In genomic region chr3:127738192-127738840, GRCh38 we compare ENCODE assay signal across 11 cellular contexts.
DNase-seq lines count a peak whose midpoint lies in the region; ATAC-seq and TF ChIP-seq lines count a peak whose summit lies in the region.
"Had no signal": no experiment of that assay in that cellular context is flagged by ENCODE, and none has a peak within 500 bp of the region (broad histone marks: within the 10 kb centered on the region; RNA-seq: fewer than 3 reads in every experiment).

No MANE protein-coding gene starts in this region.

- H3K4me3 ChIP-seq in adipocyte (ENCODE audit: low read length), result no peak overlapping the region
- no peak overlapping the region for H3K4me3 ChIP-seq in stomach
- H3K4me3 ChIP-seq: thoracic aorta had no signal

- ATAC-seq in left ventricle myocardium superior (peak; percentile 46), HG02623 (IDR thresholded peaks at IDR 0.05; ENCODE audit: unreplicated experiment) (no peak)

- DNase-seq in HK-2 (ENCODE audit: unreplicated experiment) (peak; percentile 27), adipocyte (ENCODE audit: low read depth) (no peak), left ventricle myocardium superior (no peak), stomach (peak; percentile 74), NCI-H1436 (lab: John Stamatoyannopoulos, UW) (no peak), NCI-H2171 treated with DMSO at 0.1 percent for 48 hours (lab: John Stamatoyannopoulos, UW) (no peak)
- no peak for DNase-seq in activated CD4-positive, CD25-positive, alpha-beta regulatory T cell treated with anti-CD3 and anti-CD28 coated beads, Interleukin-2, amount 50 U/mL, for 72 hours
- DNase-seq: erythroblast, NCI-H510A had no signal

- peak overlapping the region; percentile 27 for H3K9ac ChIP-seq in adipocyte (ENCODE audit: low read length)

- H3K36me3 ChIP-seq in adipocyte (ENCODE audit: control insufficient read depth, insufficient read depth, low read length, severe bottlenecking) (no peaks in the 10 kb centered on the region), stomach (no peaks in the 10 kb centered on the region)
- H3K36me3 ChIP-seq: thoracic aorta had no signal

- no peak for TF ChIP-seq POLR2A in stomach (IDR thresholded peaks at IDR 0.05)

- intact Hi-C loops in left ventricle myocardium superior (cut with micrococcal nuclease) (no loop called here), stomach (cut with DNase I; ENCODE audit: low total_unique reads) (no loop called here)

- no peak for TF ChIP-seq CTCF in stomach (IDR thresholded peaks at IDR 0.05)

- H3K9me3 ChIP-seq in adipocyte (ENCODE audit: control insufficient read depth, low read length) (no peaks in the 10 kb centered on the region), stomach (no peaks in the 10 kb centered on the region)
- H3K9me3 ChIP-seq: thoracic aorta had no signal

- H3K4me1 ChIP-seq in adipocyte (ENCODE audit: control insufficient read depth, insufficient read depth, low read length) (peaks cover 48% of the 10 kb centered on the region), stomach (peaks cover 44 to 74% (median 60%) of the 10 kb centered on the region in 4 donors)

- peak overlapping the region; percentile 78 to 88 (median 84) for H3K27ac ChIP-seq in stomach

- TF ChIP-seq EP300 in stomach (IDR thresholded peaks at IDR 0.05), result no peak

- WGBS in stomach, 5 donors, result 59 to 83% (median 67%) methylated on average over 5 to 8 of the region's 8 CpGs

- H3K27me3 ChIP-seq in adipocyte (replicated peaks; ENCODE audit: control insufficient read depth, insufficient read depth, low read length), result no peaks in the 10 kb centered on the region
- H3K27me3 ChIP-seq in stomach, result no peaks in the 10 kb centered on the region

Comparison
In these comparisons a context has a peak if more than half of its experiments do, and no peak if none do; other contexts are left out.
1. DNase-seq: peak in HK-2 (single experiment) and stomach (single experiment); none in adipocyte (single experiment), left ventricle myocardium superior (single experiment), NCI-H1436 (single experiment), NCI-H2171 treated with DMSO at 0.1 percent for 48 hours (single experiment) and activated CD4-positive, CD25-positive, alpha-beta regulatory T cell treated with anti-CD3 and anti-CD28 coated beads, Interleukin-2, amount 50 U/mL, for 72 hours (single experiment).